8 cellular contexts compared by ENCODE assay signal in genomic region chr2:241617431-241618154, GRCh38. TPM values are rescaled to one million over a fixed set of nuclear protein-coding genes. Genes with fewer than 3 reads are reported as not detected.
DNase-seq lines count a peak whose midpoint lies in the region; ATAC-seq and TF ChIP-seq lines count a peak whose summit lies in the region.

No MANE protein-coding gene starts in this region.

- peak overlapping the region; percentile 50 for H3K4me3 ChIP-seq in epithelial cell of esophagus (ENCODE audit: low read length)

- H3K9me3 ChIP-seq in T-helper 17 cell (ENCODE audit: control insufficient read depth, low read length, poor library complexity, severe bottlenecking), result no peaks in the 10 kb centered on the region

- no peaks in the 10 kb centered on the region for H3K27me3 Mint-ChIP-seq in T-helper 17 cell

- ATAC-seq in HG02852 (IDR thresholded peaks at IDR 0.05; ENCODE audit: unreplicated experiment) (peak; percentile 56), T-helper 17 cell (peak; percentile 87)

- no peak for TF ChIP-seq CTCF in epithelial cell of esophagus (IDR thresholded peaks at IDR 0.05; ENCODE audit: insufficient read depth, low read depth, low read length, missing control alignments)

- H3K4me3 Mint-ChIP-seq in T-helper 17 cell, result peak overlapping the region; percentile 92

- H3K36me3 Mint-ChIP-seq in T-helper 17 cell (ENCODE audit: low read depth), result no peaks in the 10 kb centered on the region

- peaks cover 36% of the 10 kb centered on the region for H3K4me1 Mint-ChIP-seq in T-helper 17 cell

- DNase-seq in EH (ENCODE audit: low read depth) (peak; percentile 24), T-helper 17 cell (no peak), epithelial cell of esophagus (ENCODE audit: low read depth) (peak; percentile 33), renal cortical epithelial cell (ENCODE audit: low read depth) (peak; percentile 54), mucosa of gallbladder (ENCODE audit: low spot score) (no peak), HuH-7.5 (ENCODE audit: low spot score) (no peak), GOT3 (lab: John Stamatoyannopoulos, UW) (no peak)

- peak overlapping the region; percentile 93 for H3K27ac Mint-ChIP-seq in T-helper 17 cell

RNA-seq across cellular contexts. Expression of gene THAP4, which starts 19.4 kb away (rescaled TPM):
- total RNA-seq in T-helper 17 cell, result 10 to 100 TPM; 28.0 to 36.9 TPM
- total RNA-seq in renal cortical epithelial cell, result 35.1 and 39.2 TPM in 2 replicates
- total RNA-seq in mucosa of gallbladder, result 53.8 TPM

RNA-seq across cellular contexts. Expression of gene ATG4B, which starts 19.9 kb away (rescaled TPM):
- total RNA-seq in T-helper 17 cell (100 to 1,000 TPM; 104 to 119 TPM), renal cortical epithelial cell (53.0 and 106 TPM in 2 replicates), mucosa of gallbladder (130 TPM)

RNA-seq across cellular contexts. Expression of gene BOK, which starts 59.0 kb away (rescaled TPM):
- total RNA-seq in T-helper 17 cell (not detected), renal cortical epithelial cell (57.0 and 61.0 TPM in 2 replicates), mucosa of gallbladder (76.8 TPM)

Comparison
In these comparisons a context has a peak if more than half of its experiments do, and no peak if none do; other contexts are left out.
1. DNase-seq: peak in EH (single experiment), epithelial cell of esophagus (single experiment) and renal cortical epithelial cell (single experiment); none in T-helper 17 cell (0 of 3), mucosa of gallbladder (single experiment), HuH-7.5 (single experiment) and GOT3 (single experiment).
2. RNA of gene BOK, which starts 59.0 kb away (total RNA-seq): 76.8 TPM in mucosa of gallbladder (single experiment) and 57.0 to 61.0 TPM in renal cortical epithelial cell; not detected in T-helper 17 cell; every median in the first group is over 10 times any median in the second.